14 cellular contexts compared by ENCODE assay signal in the genomic region with DNA sequence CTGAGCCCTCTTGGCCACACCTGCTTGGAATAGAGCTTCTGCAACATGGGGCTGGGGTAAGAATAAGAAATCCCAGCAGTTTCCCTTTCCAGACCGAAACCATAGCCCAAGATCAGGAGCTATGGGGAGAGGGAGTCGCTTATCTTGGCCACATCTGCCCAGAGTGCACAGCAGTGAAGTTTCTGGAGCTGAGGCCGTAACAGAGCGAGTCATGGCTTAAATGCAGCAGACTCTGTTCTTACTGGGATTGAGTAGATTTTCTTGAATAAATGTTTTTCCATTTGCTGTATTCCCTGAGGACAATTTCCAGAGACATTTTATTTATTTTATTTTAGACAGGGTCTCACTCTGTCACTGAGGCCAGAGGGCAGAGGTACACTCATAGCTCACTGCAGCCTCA. TPM values are rescaled to one million over a fixed set of nuclear protein-coding genes. Genes with fewer than 3 reads are reported as not detected.
DNase-seq lines count a peak whose midpoint lies in the region; ATAC-seq and TF ChIP-seq lines count a peak whose summit lies in the region.
"Had no signal": no experiment of that assay in that cellular context is flagged by ENCODE, and none has a peak within 500 bp of the region (broad histone marks: within the 10 kb centered on the region; RNA-seq: fewer than 3 reads in every experiment).

No MANE protein-coding gene starts in this region.

- H3K4me3 Mint-ChIP-seq in activated CD8-positive, alpha-beta T cell treated with anti-CD3 and anti-CD28 coated beads for 36 hours, result no peak overlapping the region
- H3K4me3 Mint-ChIP-seq: activated CD8-positive, alpha-beta T cell treated with anti-CD3 and anti-CD28 coated beads, Interleukin-2, amount 10 ng/mL, durations not matched to agents 7 days and 5 days; activated naive CD8-positive, alpha-beta T cell treated with anti-CD3 and anti-CD28 coated beads for 36 hours; naive B cell; T-helper 1 cell treated with Interleukin-12 subunit alpha and Interleukin-12 subunit beta and Interleukin-4 antibody, amounts not matched to agents 30 μg/mL and 1 μg/mL, for 36 hours had no signal

- POLR2A ChIA-PET in activated CD8-positive, alpha-beta T cell treated with anti-CD3 and anti-CD28 coated beads for 36 hours (lab: Charles Lee), result no interaction called here

- H3K4me3 ChIP-seq in ACC112 (ENCODE audit: low read depth, low read length), result no peak overlapping the region
- no peak overlapping the region for H3K4me3 ChIP-seq in choroid plexus epithelial cell (ENCODE audit: low read depth, low read length)
- H3K4me3 ChIP-seq in mesodermal cell (ENCODE audit: extremely low read depth, insufficient read depth, low read length, poor library complexity, severe bottlenecking), result no peak overlapping the region
- H3K4me3 ChIP-seq: tibial nerve had no signal

- H3K79me2 ChIP-seq in ACC112 (ENCODE audit: control insufficient read depth, insufficient read depth, low read length, unreplicated experiment), result no peaks in the 10 kb centered on the region

- no peak for TF ChIP-seq CTCF in choroid plexus epithelial cell (conservative IDR thresholded peaks at IDR 0.05; ENCODE audit: low read depth, low read length)
- no peak for TF ChIP-seq CTCF in activated CD8-positive, alpha-beta T cell treated with anti-CD3 and anti-CD28 coated beads for 36 hours (IDR thresholded peaks at IDR 0.05)

- CTCF ChIA-PET in activated CD8-positive, alpha-beta T cell treated with anti-CD3 and anti-CD28 coated beads for 36 hours (lab: Charles Lee), result no interaction called here

- no peak overlapping the region for H3K27ac Mint-ChIP-seq in activated CD8-positive, alpha-beta T cell treated with anti-CD3 and anti-CD28 coated beads for 36 hours
- H3K27ac Mint-ChIP-seq: activated CD8-positive, alpha-beta T cell treated with anti-CD3 and anti-CD28 coated beads, Interleukin-2, amount 10 ng/mL, durations not matched to agents 7 days and 5 days; activated naive CD8-positive, alpha-beta T cell treated with anti-CD3 and anti-CD28 coated beads for 36 hours; naive B cell; T-helper 1 cell treated with Interleukin-12 subunit alpha and Interleukin-12 subunit beta and Interleukin-4 antibody, amounts not matched to agents 30 μg/mL and 1 μg/mL, for 36 hours had no signal

- H3K9me3 Mint-ChIP-seq in activated CD8-positive, alpha-beta T cell treated with anti-CD3 and anti-CD28 coated beads for 36 hours, result peaks cover 4% of the 10 kb centered on the region

- WGBS in mesodermal cell (ENCODE audit: insufficient coverage in 2 of 2), 2 experiments, result 89 to 100% methylated on average over 1 to 4 of the region's 4 CpGs

- H3K9me3 ChIP-seq in mesodermal cell (ENCODE audit: control insufficient read depth, low read length), result peaks cover 26% of the 10 kb centered on the region

- H3K4me1 Mint-ChIP-seq in activated CD8-positive, alpha-beta T cell treated with anti-CD3 and anti-CD28 coated beads for 36 hours (ENCODE audit: low read depth), result no peaks in the 10 kb centered on the region
- H3K4me1 Mint-ChIP-seq: activated naive CD8-positive, alpha-beta T cell treated with anti-CD3 and anti-CD28 coated beads for 36 hours had no signal

- H2AFZ ChIP-seq in ACC112 (ENCODE audit: low read length, unreplicated experiment), result peak overlapping the region; percentile 14

- peak; percentile 19 for DNase-seq in LoVo (ENCODE audit: low spot score)
- peak; percentile 43 for DNase-seq in choroid plexus epithelial cell (ENCODE audit: low read depth)
- DNase-seq in NCI-H1048 (lab: John Stamatoyannopoulos, UW), result no peak
- DNase-seq in cortex of kidney (lab: John Stamatoyannopoulos, UW), result no peak
- DNase-seq in activated CD8-positive, alpha-beta T cell treated with anti-CD3 and anti-CD28 coated beads for 36 hours, result no peak
- DNase-seq: activated CD8-positive, alpha-beta T cell treated with anti-CD3 and anti-CD28 coated beads, Interleukin-2, amount 10 ng/mL, durations not matched to agents 7 days and 5 days; activated naive CD8-positive, alpha-beta T cell treated with anti-CD3 and anti-CD28 coated beads for 36 hours; effector CD4-positive, alpha-beta T cell; naive B cell had no signal

- no peaks in the 10 kb centered on the region for H3K36me3 Mint-ChIP-seq in activated CD8-positive, alpha-beta T cell treated with anti-CD3 and anti-CD28 coated beads for 36 hours (ENCODE audit: low read depth)
- H3K36me3 Mint-ChIP-seq: activated naive CD8-positive, alpha-beta T cell treated with anti-CD3 and anti-CD28 coated beads for 36 hours had no signal

- ATAC-seq in GM19455 (IDR thresholded peaks at IDR 0.05; ENCODE audit: unreplicated experiment), result no peak
- ATAC-seq in activated CD8-positive, alpha-beta T cell treated with anti-CD3 and anti-CD28 coated beads for 36 hours, result no peak
- ATAC-seq: activated CD8-positive, alpha-beta T cell treated with anti-CD3 and anti-CD28 coated beads, Interleukin-2, amount 10 ng/mL, durations not matched to agents 7 days and 5 days had no signal

- 0 out of 2 replicates have a peak, but pooled peaks cover 2% of the 10 kb centered on the region for H3K36me3 ChIP-seq in ACC112 (ENCODE audit: insufficient read depth, low read length)
- no peaks in the 10 kb centered on the region for H3K36me3 ChIP-seq in mesodermal cell (ENCODE audit: control insufficient read depth, insufficient read depth, low read length)
- H3K36me3 ChIP-seq: tibial nerve had no signal

- intact Hi-C loops in activated CD8-positive, alpha-beta T cell treated with anti-CD3 and anti-CD28 coated beads for 36 hours (cut with micrococcal nuclease), result no loop called here

- H3K27me3 Mint-ChIP-seq in activated CD8-positive, alpha-beta T cell treated with anti-CD3 and anti-CD28 coated beads for 36 hours, result peaks cover 6% of the 10 kb centered on the region

- H3K27ac ChIP-seq in ACC112 (ENCODE audit: low read depth, low read length), result peak overlapping the region; percentile 96
- H3K27ac ChIP-seq in mesodermal cell (ENCODE audit: low read depth, low read length, severe bottlenecking), result peak overlapping the region; percentile 100

- H3K27me3 ChIP-seq in ACC112 (ENCODE audit: insufficient read depth, low read length), result no peaks in the 10 kb centered on the region
- H3K27me3 ChIP-seq: tibial nerve had no signal

- H3K4me1 ChIP-seq in ACC112 (ENCODE audit: control insufficient read depth, insufficient read depth, low read length, unreplicated experiment), result peaks cover 28% of the 10 kb centered on the region
- H3K4me1 ChIP-seq in mesodermal cell (ENCODE audit: control insufficient read depth, insufficient read depth, low read length, poor library complexity, severe bottlenecking), result peaks cover 34% of the 10 kb centered on the region

RNA-seq across cellular contexts. Expression of a gene that starts 33.5 kb away (rescaled TPM):
- polyA plus RNA-seq in mesodermal cell (2013, experiment 1 of 2), result 0.77 TPM
- 0.76 TPM for polyA plus RNA-seq in mesodermal cell (2013, experiment 2 of 2)
- under 1 TPM; 0.18 to 0.23 TPM for total RNA-seq in activated CD8-positive, alpha-beta T cell treated with anti-CD3 and anti-CD28 coated beads for 36 hours
- total RNA-seq: activated CD8-positive, alpha-beta T cell treated with anti-CD3 and anti-CD28 coated beads, Interleukin-2, amount 10 ng/mL, durations not matched to agents 7 days and 5 days had no signal

RNA-seq across cellular contexts. Expression of a gene that starts 33.6 kb away (rescaled TPM):
- 102 TPM for polyA plus RNA-seq in mesodermal cell (2013, experiment 1 of 2)
- 103 TPM for polyA plus RNA-seq in mesodermal cell (2013, experiment 2 of 2)
- total RNA-seq in activated CD8-positive, alpha-beta T cell treated with anti-CD3 and anti-CD28 coated beads for 36 hours, result 100 to 1,000 TPM; 115 TPM

Comparison
In these comparisons a context has a peak if more than half of its experiments do, and no peak if none do; other contexts are left out.
1. DNase-seq: peak in LoVo (single experiment) and choroid plexus epithelial cell (single experiment); none in NCI-H1048 (single experiment), cortex of kidney (single experiment) and activated CD8-positive, alpha-beta T cell treated with anti-CD3 and anti-CD28 coated beads for 36 hours (single experiment).